In the genomic region with DNA sequence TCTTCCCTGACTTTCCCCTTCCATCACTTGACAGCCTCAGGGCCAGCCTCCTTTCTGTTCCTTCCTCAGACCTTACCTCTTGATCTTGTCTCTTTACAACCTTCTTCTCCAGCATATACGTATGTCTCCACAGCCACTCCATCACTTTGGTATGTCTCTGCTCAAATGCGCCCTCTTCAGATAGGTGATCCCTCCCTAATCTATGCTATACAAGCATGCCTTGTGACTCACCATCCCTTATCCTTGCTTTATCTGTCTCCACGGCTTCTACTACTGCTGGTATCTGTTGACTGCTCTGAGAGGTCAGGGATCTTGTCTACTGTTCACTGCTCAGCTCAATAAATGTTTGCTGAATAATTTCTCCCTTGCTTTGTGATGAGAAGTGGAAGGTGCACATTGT, we compare ENCODE assay signal across 11 cellular contexts. TPM values are rescaled to one million over a fixed set of nuclear protein-coding genes. Genes with fewer than 3 reads are reported as not detected.
DNase-seq lines count a peak whose midpoint lies in the region; ATAC-seq, FAIRE-seq and TF ChIP-seq lines count a peak whose summit lies in the region.
"Had no signal": no experiment of that assay in that cellular context is flagged by ENCODE, and none has a peak within 500 bp of the region (broad histone marks: within the 10 kb centered on the region; RNA-seq: fewer than 3 reads in every experiment).

No MANE protein-coding gene starts in this region.

- H3K36me3 ChIP-seq in bronchial epithelial cell (ENCODE audit: control insufficient read depth, insufficient read depth, low read length), result peaks cover 3% of the 10 kb centered on the region
- H3K36me3 ChIP-seq in trophoblast cell (ENCODE audit: control insufficient read depth in 1 of 2, insufficient read depth in 2 of 2, low read length in 2 of 2), result no peaks in the 10 kb centered on the region
- no peaks in the 10 kb centered on the region for H3K36me3 ChIP-seq in left lung
- H3K36me3 ChIP-seq: HAP-1 had no signal

- peak; percentile 41 for TF ChIP-seq CTCF in bronchial epithelial cell (IDR thresholded peaks at IDR 0.05; ENCODE audit: insufficient read depth, low read length, severe bottlenecking)
- no peak for TF ChIP-seq CTCF in left lung (IDR thresholded peaks at IDR 0.05)

- no peaks in the 10 kb centered on the region for H3K79me2 ChIP-seq in trophoblast cell (ENCODE audit: control insufficient read depth, insufficient read depth, low read length, poor library complexity)

- H2BK120ac ChIP-seq in trophoblast cell (ENCODE audit: insufficient read depth, low read length, poor library complexity), result no peak overlapping the region

- no peak overlapping the region for H3K18ac ChIP-seq in trophoblast cell (ENCODE audit: low read length)

- no peak overlapping the region for H3K14ac ChIP-seq in trophoblast cell (ENCODE audit: low read length)

- H3K4me2 ChIP-seq in trophoblast cell (ENCODE audit: low read length), result no peak overlapping the region

- WGBS in trophoblast cell (ENCODE audit: extremely low coverage, insufficient coverage, insufficient read length), result no CpG with 5 or more reads among the region's 3 CpGs

- H3K27ac ChIP-seq in trophoblast cell (ENCODE audit: low read depth, low read length), result no peak overlapping the region
- no peak overlapping the region for H3K27ac ChIP-seq in left lung
- H3K27ac ChIP-seq: spleen had no signal

- no peak overlapping the region for H3K23ac ChIP-seq in trophoblast cell (ENCODE audit: low read length)

- H2AK5ac ChIP-seq in trophoblast cell (ENCODE audit: low read length), result no peak overlapping the region

- H3K4me3 ChIP-seq in bronchial epithelial cell (ENCODE audit: low read depth, low read length) (no peak overlapping the region), trophoblast cell (ENCODE audit: low read depth, low read length) (no peak overlapping the region), left lung (no peak overlapping the region)
- H3K4me3 ChIP-seq: HAP-1, spleen had no signal

- DNase-seq in SIG-M5 treated with dmso at 0.1 percent for 504 hours (lab: John Stamatoyannopoulos, UW; ENCODE audit: unreplicated experiment) (peak; percentile 29), SIG-M5 (lab: John Stamatoyannopoulos, UW) (no peak), M059J (ENCODE audit: low read depth) (peak; percentile 5), bronchial epithelial cell (ENCODE audit: low read depth) (peak; percentile 86), trophoblast cell (peak; percentile 91), DMS153 (lab: John Stamatoyannopoulos, UW) (no peak), left lung (no peak)
- DNase-seq in activated CD4-positive, CD25-positive, alpha-beta regulatory T cell (lab: John Stamatoyannopoulos, UW), result no peak
- DNase-seq: NCI-H748 treated with DMSO at 0.1 percent for 48 hours, spleen had no signal

- H3K4ac ChIP-seq in trophoblast cell (ENCODE audit: low read depth, low read length), result no peak overlapping the region

- no peak overlapping the region for H4K12ac ChIP-seq in trophoblast cell (ENCODE audit: low read depth, low read length)

- H2AFZ ChIP-seq in trophoblast cell (ENCODE audit: insufficient read depth, low read length, poor library complexity), result no peak overlapping the region

- no peak overlapping the region for H4K8ac ChIP-seq in trophoblast cell (ENCODE audit: low read depth, low read length)

- H2BK12ac ChIP-seq in trophoblast cell (ENCODE audit: low read length), result no peak overlapping the region

- H4K91ac ChIP-seq in trophoblast cell (ENCODE audit: low read depth, low read length), result no peak overlapping the region

- H3K9me3 ChIP-seq in trophoblast cell (ENCODE audit: insufficient read depth, low read depth, low read length) (no peaks in the 10 kb centered on the region), left lung (peaks cover 0 to 8% of the 10 kb centered on the region in 2 donors)
- H3K9me3 ChIP-seq: HAP-1 had no signal

- H3K9ac ChIP-seq in trophoblast cell (ENCODE audit: low read length), result no peak overlapping the region

- no peak for ATAC-seq in left lung

- no peaks in the 10 kb centered on the region for H3K79me1 ChIP-seq in trophoblast cell (ENCODE audit: low read length)

- H3K27me3 ChIP-seq in bronchial epithelial cell (ENCODE audit: control insufficient read depth, insufficient read depth, low read length) (no peaks in the 10 kb centered on the region), trophoblast cell (ENCODE audit: insufficient read depth, low read length) (no peaks in the 10 kb centered on the region), left lung (no peaks in the 10 kb centered on the region)
- H3K27me3 ChIP-seq: spleen had no signal

- no peaks in the 10 kb centered on the region for H3K4me1 ChIP-seq in trophoblast cell (ENCODE audit: control insufficient read depth in 1 of 2, insufficient read depth in 2 of 2, low read length in 2 of 2)
- peaks cover 0 to 9% of the 10 kb centered on the region in 2 donors for H3K4me1 ChIP-seq in left lung
- H3K4me1 ChIP-seq: HAP-1 had no signal

- intact Hi-C loops in left lung (cut with DNase I), result no loop called here

- no peak overlapping the region for H2BK5ac ChIP-seq in trophoblast cell (ENCODE audit: low read depth, low read length, poor library complexity)

- peak; percentile 82 for FAIRE-seq in bronchial epithelial cell (lab: Jason Lieb, UNC)

RNA-seq across cellular contexts. Expression of a gene that starts 9.0 kb away (rescaled TPM):
- total RNA-seq in M059J (2014; rRNA removed; shearing (Covaris generic)), result 0.32 and 0.47 TPM in 2 replicates
- total RNA-seq in bronchial epithelial cell, result 46.3 and 62.9 TPM in 2 replicates
- polyA plus RNA-seq in trophoblast cell (2013), result 3.5 and 3.8 TPM in 2 replicates
- 10 to 100 TPM; 25.4 to 35.2 TPM for total RNA-seq in left lung

RNA-seq across cellular contexts. Expression of a gene that starts 46.1 kb away (rescaled TPM):
- total RNA-seq in M059J (2014; rRNA removed; shearing (Covaris generic)), result not detected in 2 replicates
- total RNA-seq in bronchial epithelial cell (under 0.01 TPM in 2 replicates), left lung (1 to 10 TPM in 1 of 2 donors, under 1 TPM in 1; 0.38 to 5.8 TPM)
- polyA plus RNA-seq in trophoblast cell (2013), result not detected in 2 replicates

Comparison
In these comparisons a context has a peak if more than half of its experiments do, and no peak if none do; other contexts are left out.
1. DNase-seq: peak in SIG-M5 treated with dmso at 0.1 percent for 504 hours (single experiment), M059J (single experiment), bronchial epithelial cell (single experiment) and trophoblast cell (2 of 2); none in SIG-M5 (single experiment), activated CD4-positive, CD25-positive, alpha-beta regulatory T cell (0 of 4), DMS153 (single experiment) and left lung (0 of 2).
2. RNA of a gene that starts 9.0 kb away (total RNA-seq): 46.3 to 62.9 TPM in bronchial epithelial cell and 25.4 to 35.2 TPM in left lung; 0.32 to 0.47 TPM in M059J; every median in the first group is over 10 times any median in the second.